8 cellular contexts compared by ENCODE assay signal in the genomic region with DNA sequence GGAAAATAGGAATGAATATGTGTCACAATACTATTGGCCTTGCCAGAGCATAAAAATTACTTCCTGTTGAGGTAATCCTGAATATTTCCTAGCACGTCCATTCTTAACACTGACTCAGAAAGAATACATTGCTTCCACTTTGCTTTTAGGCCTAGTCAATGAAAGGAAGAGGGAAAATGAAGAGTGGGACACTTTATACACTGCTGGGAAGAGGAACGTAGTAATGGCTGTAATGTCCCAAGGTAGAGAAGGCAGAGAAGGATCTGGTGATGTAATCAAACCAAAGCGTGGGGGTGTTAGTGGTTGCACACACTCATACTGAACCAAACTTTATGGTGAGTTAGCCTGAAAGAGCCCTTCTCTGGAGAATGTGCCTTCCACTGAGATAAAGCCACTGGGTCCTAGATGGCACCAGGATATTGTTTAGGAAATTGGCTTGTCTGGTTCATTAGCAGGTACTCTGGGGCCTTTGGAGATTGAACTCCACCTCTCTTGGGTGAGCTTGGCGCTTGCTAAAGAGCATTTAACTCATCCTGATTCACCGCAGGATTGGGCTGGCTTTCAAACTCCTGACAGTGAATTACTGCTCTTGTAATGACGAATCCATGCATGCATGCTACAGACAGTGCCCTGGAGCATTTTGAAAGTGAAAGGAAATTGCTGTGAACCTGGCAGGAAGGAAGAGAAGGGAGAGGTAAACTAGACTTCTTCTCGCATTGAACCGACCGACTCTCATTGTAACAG.
DNase-seq lines count a peak whose midpoint lies in the region; ATAC-seq lines count a peak whose summit lies in the region.

No MANE protein-coding gene starts in this region.

- POLR2A ChIA-PET in activated CD4-positive, alpha-beta memory T cell treated with anti-CD3 and anti-CD28 coated beads for 36 hours (lab: Charles Lee) = no interaction called here

- no peaks in the 10 kb centered on the region for H4K20me1 ChIP-seq in BLaER1

- peaks cover 23% of the 10 kb centered on the region for H3K27me3 Mint-ChIP-seq in activated CD4-positive, alpha-beta memory T cell treated with anti-CD3 and anti-CD28 coated beads for 36 hours

- peak overlapping the region; percentile 18 for H3K4me3 Mint-ChIP-seq in activated CD4-positive, alpha-beta memory T cell treated with anti-CD3 and anti-CD28 coated beads for 36 hours

- H3K36me3 ChIP-seq in BLaER1 (no peaks in the 10 kb centered on the region), thymus (ENCODE audit: control insufficient read depth, insufficient read depth) (no peaks in the 10 kb centered on the region)

- H3K9me3 ChIP-seq in BLaER1 = no peaks in the 10 kb centered on the region
- H3K9me3 ChIP-seq in thymus (ENCODE audit: control insufficient read depth) = no peaks in the 10 kb centered on the region

- ATAC-seq in GM18870 (IDR thresholded peaks at IDR 0.05; ENCODE audit: unreplicated experiment) = peak; percentile 73
- peak; percentile 67 for ATAC-seq in HG03439 (IDR thresholded peaks at IDR 0.05; ENCODE audit: unreplicated experiment)
- ATAC-seq in left ventricle myocardium superior = peak; percentile 36

- H3K4me1 Mint-ChIP-seq in activated CD4-positive, alpha-beta memory T cell treated with anti-CD3 and anti-CD28 coated beads for 36 hours (ENCODE audit: low read depth) = peaks cover 42% of the 10 kb centered on the region

- peak overlapping the region; percentile 55 for H3K27ac Mint-ChIP-seq in activated CD4-positive, alpha-beta memory T cell treated with anti-CD3 and anti-CD28 coated beads for 36 hours

- intact Hi-C loops in activated CD4-positive, alpha-beta memory T cell treated with anti-CD3 and anti-CD28 coated beads for 36 hours (cut with micrococcal nuclease) = loop anchor here (1.0 to 10.0 kb wide), 4 partner anchors 15 to 1129 kb away; no protein-coding TSS in a partner anchor
- intact Hi-C loops in left ventricle myocardium superior (cut with micrococcal nuclease) = no loop called here

- H3K36me3 Mint-ChIP-seq in activated CD4-positive, alpha-beta memory T cell treated with anti-CD3 and anti-CD28 coated beads for 36 hours = no peaks in the 10 kb centered on the region

- peak overlapping the region; percentile 41 for H3K4me2 ChIP-seq in BLaER1

- WGBS in thymus = 81% methylated on average over 9 of the region's 9 CpGs

- H3K27ac ChIP-seq in BLaER1 (no peak overlapping the region), thymus (ENCODE audit: low read depth) (peak overlapping the region; percentile 38)

- CTCF ChIA-PET in activated CD4-positive, alpha-beta memory T cell treated with anti-CD3 and anti-CD28 coated beads for 36 hours (lab: Charles Lee) = no interaction called here

- no peak overlapping the region for H3K9ac ChIP-seq in BLaER1

- peak; percentile 71 for DNase-seq in activated CD4-positive, alpha-beta memory T cell treated with anti-CD3 and anti-CD28 coated beads for 36 hours
- DNase-seq in left ventricle myocardium superior (no peak), NCI-H1048 (lab: John Stamatoyannopoulos, UW) (no peak), hippocampal formation (lab: John Stamatoyannopoulos, UW) (no peak)

- H3K9me3 Mint-ChIP-seq in activated CD4-positive, alpha-beta memory T cell treated with anti-CD3 and anti-CD28 coated beads for 36 hours = no peaks in the 10 kb centered on the region

- no peak overlapping the region for H3K4me3 ChIP-seq in BLaER1
- H3K4me3 ChIP-seq in thymus (ENCODE audit: low read length) = no peak overlapping the region

- H3K27me3 ChIP-seq in BLaER1 (no peaks in the 10 kb centered on the region), thymus (ENCODE audit: control insufficient read depth, insufficient read depth) (no peaks in the 10 kb centered on the region)

- H3K4me1 ChIP-seq in BLaER1 = peaks cover 9% of the 10 kb centered on the region
- H3K4me1 ChIP-seq in thymus (ENCODE audit: control insufficient read depth, insufficient read depth, low read length) = no peaks in the 10 kb centered on the region
